ENCODE assay signal across 18 cellular contexts in genomic region chr9:137396808-137397367, GRCh38. TPM values are rescaled to one million over a fixed set of nuclear protein-coding genes. Genes with fewer than 3 reads are reported as not detected.
"Had no signal": no experiment of that assay in that cellular context is flagged by ENCODE, and none has a peak within 500 bp of the region (broad histone marks: within the 10 kb centered on the region; RNA-seq: fewer than 3 reads in every experiment).

No MANE protein-coding gene starts in this region.

- DNase-seq: activated CD4-positive, alpha-beta T cell treated with anti-CD3 and anti-CD28 coated beads, Interleukin-2, amount 50 U/mL, for 4 hours; activated CD8-positive, alpha-beta memory T cell treated with anti-CD3 and anti-CD28 coated beads, Interleukin-2, amount 10 ng/mL, durations not matched to agents 7 days and 5 days; activated gamma-delta T cell treated with Interleukin-2 at 50 U/mL for 16 hours; erythroblast; hypothalamus; mesendoderm; SK-N-SH; spleen; T-cell; T-helper 9 cell had no signal

- ATAC-seq: activated CD8-positive, alpha-beta memory T cell treated with anti-CD3 and anti-CD28 coated beads, Interleukin-2, amount 10 ng/mL, durations not matched to agents 7 days and 5 days; natural killer cell treated with Interleukin-12 subunit alpha and Interleukin-12 subunit beta and Interleukin-15 and Interleukin-18, amount 100 ng/mL, for 72 hours; sciatic nerve; T-cell had no signal

- H3K27me3 ChIP-seq: ascending aorta, cardiac muscle cell, spleen had no signal

- H3K9me3 Mint-ChIP-seq: natural killer cell treated with Interleukin-12 subunit alpha and Interleukin-12 subunit beta and Interleukin-15 and Interleukin-18, amount 100 ng/mL, for 72 hours; T-cell had no signal

- H3K36me3 Mint-ChIP-seq: natural killer cell treated with Interleukin-12 subunit alpha and Interleukin-12 subunit beta and Interleukin-15 and Interleukin-18, amount 100 ng/mL, for 72 hours had no signal

- H3K27ac Mint-ChIP-seq: activated CD8-positive, alpha-beta memory T cell treated with anti-CD3 and anti-CD28 coated beads, Interleukin-2, amount 10 ng/mL, durations not matched to agents 7 days and 5 days; T-cell had no signal

- H3K4me3 ChIP-seq: ascending aorta, cardiac muscle cell, prostate gland, spleen had no signal

- H3K4me3 Mint-ChIP-seq: activated CD8-positive, alpha-beta memory T cell treated with anti-CD3 and anti-CD28 coated beads, Interleukin-2, amount 10 ng/mL, durations not matched to agents 7 days and 5 days; natural killer cell treated with Interleukin-12 subunit alpha and Interleukin-12 subunit beta and Interleukin-15 and Interleukin-18, amount 100 ng/mL, for 72 hours; T-cell had no signal

- H3K27ac ChIP-seq: ascending aorta, cardiac muscle cell, prostate gland, spleen had no signal

- H3K27me3 Mint-ChIP-seq: activated CD8-positive, alpha-beta memory T cell treated with anti-CD3 and anti-CD28 coated beads, Interleukin-2, amount 10 ng/mL, durations not matched to agents 7 days and 5 days; natural killer cell treated with Interleukin-12 subunit alpha and Interleukin-12 subunit beta and Interleukin-15 and Interleukin-18, amount 100 ng/mL, for 72 hours; T-cell had no signal

- H3K4me1 ChIP-seq: ascending aorta, prostate gland had no signal

- H3K36me3 ChIP-seq: cardiac muscle cell, prostate gland had no signal

- H3K9me3 ChIP-seq: ascending aorta, prostate gland, SK-N-SH, spleen had no signal

RNA-seq across cellular contexts. Expression of gene ENTPD8, which starts 44.3 kb away (rescaled TPM):
- total RNA-seq: activated CD8-positive, alpha-beta memory T cell treated with anti-CD3 and anti-CD28 coated beads, Interleukin-2, amount 10 ng/mL, durations not matched to agents 7 days and 5 days; ascending aorta; kidney epithelial cell; lower leg skin; natural killer cell treated with Interleukin-12 subunit alpha and Interleukin-12 subunit beta and Interleukin-15 and Interleukin-18, amount 100 ng/mL, for 72 hours; omental fat pad; sciatic nerve; T-cell had no signal
